Comparison of ENCODE assay signal across 8 cellular contexts in genomic region chr19:5131031-5131865, GRCh38.
DNase-seq lines count a peak whose midpoint lies in the region; ATAC-seq, FAIRE-seq and TF ChIP-seq lines count a peak whose summit lies in the region.

No MANE protein-coding gene starts in this region.

- no peaks in the 10 kb centered on the region for H4K20me1 ChIP-seq in HepG2 (ENCODE audit: insufficient read depth, low read length)

- in situ Hi-C loops in HepG2 (cut with HindIII; ENCODE audit: extremely low pct_ligation_motif_present, low pct_unique_long_range_greater_than_20kb) = no loop called here

- intact Hi-C loops in HepG2 (cut with micrococcal nuclease; ENCODE audit: unreplicated experiment) (no loop called here), right lobe of liver (cut with DNase I) (no loop called here)

- H3K4me1 Mint-ChIP-seq in activated naive CD8-positive, alpha-beta T cell treated with anti-CD3 and anti-CD28 coated beads, Interleukin-2, amount 50 U/mL, for 24 hours = peaks cover 25% of the 10 kb centered on the region

- H3K9me3 ChIP-seq in HepG2 (ENCODE audit: low read length) (no peaks in the 10 kb centered on the region), right lobe of liver (no peaks in the 10 kb centered on the region)

- TF ChIP-seq CTCF in HepG2 (CRISPR knock-in tag; IDR thresholded peaks at IDR 0.05) (no peak), right lobe of liver (IDR thresholded peaks at IDR 0.05) (no peak)

- no peaks in the 10 kb centered on the region for H3K27me3 Mint-ChIP-seq in activated naive CD8-positive, alpha-beta T cell treated with anti-CD3 and anti-CD28 coated beads, Interleukin-2, amount 50 U/mL, for 24 hours

- H3K36me3 Mint-ChIP-seq in activated naive CD8-positive, alpha-beta T cell treated with anti-CD3 and anti-CD28 coated beads, Interleukin-2, amount 50 U/mL, for 24 hours (ENCODE audit: low read depth) = no peaks in the 10 kb centered on the region

- no peak for TF ChIP-seq RAD21 in HepG2 (CRISPR knock-in tag; IDR thresholded peaks at IDR 0.05)

- H3K27ac ChIP-seq in HepG2 (ENCODE audit: extremely low read length, insufficient read depth, low read length) (no peak overlapping the region), right lobe of liver (no peak overlapping the region)

- TF ChIP-seq POLR2A in HepG2 (IDR thresholded peaks at IDR 0.05; ENCODE audit: insufficient read depth in 1 of 2, low read depth in 2 of 2, low read length in 2 of 2) (no peak), right lobe of liver (IDR thresholded peaks at IDR 0.05) (no peak)

- H3K9me3 Mint-ChIP-seq in activated naive CD8-positive, alpha-beta T cell treated with anti-CD3 and anti-CD28 coated beads, Interleukin-2, amount 50 U/mL, for 24 hours = no peaks in the 10 kb centered on the region

- H3K4me2 ChIP-seq in HepG2 (ENCODE audit: low read depth, low read length) = no peak overlapping the region

- WGBS in HepG2 (ENCODE audit: low lambda C conversion rate) = 96% methylated on average over 18 of the region's 30 CpGs
- 71% methylated on average over 20 of the region's 30 CpGs for WGBS in right lobe of liver (ENCODE audit: insufficient coverage, low coverage, low lambda C conversion rate, missing lambda C conversion rate)

- H3K27ac Mint-ChIP-seq in activated naive CD8-positive, alpha-beta T cell treated with anti-CD3 and anti-CD28 coated beads, Interleukin-2, amount 50 U/mL, for 24 hours = peak overlapping the region; percentile 86

- ATAC-seq in HepG2 (no peak), right lobe of liver (no peak), HG03175 (IDR thresholded peaks at IDR 0.05; ENCODE audit: unreplicated experiment) (peak; percentile 45), left lobe of liver (no peak)
- no peak for ATAC-seq in activated naive CD8-positive, alpha-beta T cell treated with anti-CD3 and anti-CD28 coated beads, Interleukin-2, amount 50 U/mL, for 24 hours

- TF ChIP-seq EP300 in HepG2 (IDR thresholded peaks at IDR 0.05; ENCODE audit: low read depth in 2 of 2, low read length in 2 of 2) = no peak
- no peak for TF ChIP-seq EP300 in HepG2 (CRISPR knock-in tag; IDR thresholded peaks at IDR 0.05; ENCODE audit: borderline replicate concordance)

- no peaks in the 10 kb centered on the region for H3K4me1 ChIP-seq in HepG2 (ENCODE audit: insufficient read depth, low read length)
- no peaks in the 10 kb centered on the region for H3K4me1 ChIP-seq in right lobe of liver

- H3K9ac ChIP-seq in HepG2 (ENCODE audit: insufficient read depth, low read depth, low read length) = no peak overlapping the region

- H3K27me3 ChIP-seq in HepG2 (ENCODE audit: control insufficient read depth in 1 of 2, insufficient read depth in 2 of 2, low read length in 2 of 2) = no peaks in the 10 kb centered on the region
- no peaks in the 10 kb centered on the region for H3K27me3 ChIP-seq in right lobe of liver

- FAIRE-seq in HepG2 (lab: Jason Lieb, UNC) = no peak

- no peak for DNase-seq in HepG2 (ENCODE audit: low spot score)
- no peak for DNase-seq in right lobe of liver
- peak; percentile 49 for DNase-seq in activated naive CD8-positive, alpha-beta T cell treated with anti-CD3 and anti-CD28 coated beads, Interleukin-2, amount 50 U/mL, for 24 hours
- no peak for DNase-seq in COR-L47 (lab: John Stamatoyannopoulos, UW)
- DNase-seq in left lobe of liver (ENCODE audit: low spot score) = no peak
- DNase-seq in cortex of kidney (lab: John Stamatoyannopoulos, UW) = no peak
- no peak for DNase-seq in H4 (ENCODE audit: low spot score)

- no peak overlapping the region for H2AFZ ChIP-seq in HepG2 (ENCODE audit: low read length)

- H3K4me3 Mint-ChIP-seq in activated naive CD8-positive, alpha-beta T cell treated with anti-CD3 and anti-CD28 coated beads, Interleukin-2, amount 50 U/mL, for 24 hours = peak overlapping the region; percentile 71

- H3K36me3 ChIP-seq in HepG2 (replicated peaks in 1 of 2; ENCODE audit: control insufficient read depth in 1 of 2, insufficient read depth in 2 of 2, low read length in 2 of 2) = peaks cover 9 to 18% of the 10 kb centered on the region in 2 experiments; a peak in 3 of 5 replicates
- peaks cover 0 to 26% (median 6%) of the 10 kb centered on the region in 4 donors for H3K36me3 ChIP-seq in right lobe of liver

- no peaks in the 10 kb centered on the region for H3K79me2 ChIP-seq in HepG2 (ENCODE audit: insufficient read depth, low read length)

- POLR2A ChIA-PET in HepG2 (lab: Yijun Ruan, JAX) = no interaction called here

- CTCF ChIA-PET in HepG2 (lab: Yijun Ruan, JAX; ENCODE audit: low intra/inter-chr PET ratio, low total read pairs) = no interaction called here

- no peak overlapping the region for H3K4me3 ChIP-seq in HepG2 (replicated peaks in 1 of 3; ENCODE audit: insufficient read depth in 1 of 3, low read depth in 2 of 3, low read length in 3 of 3)
- no peak overlapping the region for H3K4me3 ChIP-seq in right lobe of liver

- BruUV-seq in HepG2 (replicated peaks; lab: Mats Ljungman, UMichigan) = no TSS peak

TF ChIP-seq in HepG2, 621 proteins besides CTCF, POLR2A, EP300 and RAD21:
- TF ChIP-seq CBX1 (IDR thresholded peaks at IDR 0.05; ENCODE audit: low read depth) (no peak), ZBTB33 (CRISPR knock-in tag; IDR thresholded peaks at IDR 0.05) (peak; percentile 51; the same call in 1 of the 2 replicates), ZKSCAN8 (CRISPR knock-in tag; IDR thresholded peaks at IDR 0.05; ENCODE audit: borderline replicate concordance) (no peak)
